24 cellular contexts compared by ENCODE assay signal in the genomic region with DNA sequence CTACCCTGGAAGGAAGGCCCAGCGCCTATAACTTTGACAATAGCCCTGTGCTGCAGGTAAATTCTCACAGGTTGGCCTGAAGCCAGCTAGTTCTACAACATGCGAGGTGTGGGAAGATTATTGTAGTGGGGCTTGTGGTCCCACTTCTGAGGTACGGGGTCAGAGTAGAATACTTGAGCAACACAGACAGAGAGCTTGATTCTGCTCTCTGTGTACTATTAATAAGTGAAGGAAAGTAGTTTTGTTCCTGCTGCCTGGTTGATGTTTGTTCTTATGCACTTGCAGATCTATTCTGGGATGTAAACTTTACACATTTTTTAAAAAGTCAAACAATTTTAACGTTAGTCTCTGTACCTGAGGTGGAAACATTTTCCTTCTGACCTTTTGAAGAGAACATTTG.
DNase-seq lines count a peak whose midpoint lies in the region; ATAC-seq, FAIRE-seq and TF ChIP-seq lines count a peak whose summit lies in the region.
"Had no signal": no experiment of that assay in that cellular context is flagged by ENCODE, and none has a peak within 500 bp of the region (broad histone marks: within the 10 kb centered on the region; RNA-seq: fewer than 3 reads in every experiment).

No MANE protein-coding gene starts in this region.

- DNase-seq in gastrocnemius medialis = no peak
- DNase-seq in stomach = no peak
- no peak for DNase-seq in pancreas
- DNase-seq in stimulated activated CD4-positive, alpha-beta T cell treated with anti-CD3 and anti-CD28 coated beads, Interleukin-12 subunit alpha, Interleukin-12 subunit beta, amount 100 ng/mL, for 4 hours = no peak
- DNase-seq: Calu3; CD8-positive, alpha-beta memory T cell; GOT3; HCEC 1CT; Karpas-422; MV-4-11; NCI-H1105 treated with DMSO at 0.1 percent for 48 hours; NCI-H2029 treated with DMSO at 0.1 percent for 48 hours; NCI-H2171; NCI-H345; NCI-H524 treated with DMSO at 0.1 percent for 48 hours had no signal

- no peaks in the 10 kb centered on the region for H3K4me1 ChIP-seq in HEK293 (ENCODE audit: control insufficient read depth, insufficient read depth, low read length)
- peaks cover 71 to 78% of the 10 kb centered on the region in 2 donors for H3K4me1 ChIP-seq in gastrocnemius medialis
- peaks cover 17 to 85% (median 49%) of the 10 kb centered on the region in 4 donors for H3K4me1 ChIP-seq in stomach
- peaks cover 0 to 2% (median under 1%) of the 10 kb centered on the region in 3 donors for H3K4me1 ChIP-seq in pancreas

- intact Hi-C loops in gastrocnemius medialis (cut with DNase I; ENCODE audit: low total_unique reads) = loop anchor here (2.0 to 5.0 kb wide), 2 partner anchors 41 to 81 kb away; partner anchors contain the start of gene LAMC1
- intact Hi-C loops in stomach (cut with DNase I; ENCODE audit: low total_unique reads) = no loop called here
- intact Hi-C loops in pancreas (cut with DNase I) = no loop called here

- no peaks in the 10 kb centered on the region for H3K9me3 ChIP-seq in HEK293 (ENCODE audit: control insufficient read depth, insufficient read depth, low read depth, low read length)
- H3K9me3 ChIP-seq in gastrocnemius medialis = no peaks in the 10 kb centered on the region
- no peaks in the 10 kb centered on the region for H3K9me3 ChIP-seq in stomach
- no peaks in the 10 kb centered on the region for H3K9me3 ChIP-seq in pancreas

- H3K4me1 Mint-ChIP-seq in nephron = no peaks in the 10 kb centered on the region
- H3K4me1 Mint-ChIP-seq: CD8-positive, alpha-beta memory T cell had no signal

- TF ChIP-seq CTCF in HEK293 (tag by site-specific recombination; IDR thresholded peaks at IDR 0.05) (no peak), VCaP (conservative IDR thresholded peaks at IDR 0.05) (no peak), nephron (IDR thresholded peaks at IDR 0.05; ENCODE audit: unreplicated experiment in 3 of 3) (no peak), gastrocnemius medialis (IDR thresholded peaks at IDR 0.05 in 4 of 5, conservative IDR thresholded peaks at IDR 0.05 in 1 of 5) (no peak), stomach (IDR thresholded peaks at IDR 0.05) (no peak), pancreas (IDR thresholded peaks at IDR 0.05) (no peak)

- peaks cover 7% of the 10 kb centered on the region for H3K36me3 Mint-ChIP-seq in nephron (ENCODE audit: low read depth)
- H3K36me3 Mint-ChIP-seq: CD8-positive, alpha-beta memory T cell had no signal

- no peak overlapping the region for H3K27ac ChIP-seq in HEK293 (ENCODE audit: extremely low read depth, low read depth, low read length)
- peak overlapping the region; percentile 34; the same call in 1 of the 2 replicates for H3K27ac ChIP-seq in VCaP
- H3K27ac ChIP-seq in gastrocnemius medialis = peak overlapping the region; percentile 83 to 93 (median 91)
- H3K27ac ChIP-seq in stomach = no peak overlapping the region
- H3K27ac ChIP-seq in pancreas = no peak overlapping the region
- H3K27ac ChIP-seq: C4-2B had no signal

- FAIRE-seq in pancreas (lab: Jason Lieb, UNC) = no peak
- FAIRE-seq: A204.1, GM12891, HTR-8/SVneo had no signal

- H3K4me3 ChIP-seq in HEK293 (ENCODE audit: low read depth, low read length) (no peak overlapping the region), gastrocnemius medialis (peak overlapping the region; percentile 16 to 45 (median 26)), stomach (no peak overlapping the region), pancreas (no peak overlapping the region)

- peak overlapping the region in 2 of 3 experiments; percentile 29 to 65 for H3K27ac Mint-ChIP-seq in nephron
- H3K27ac Mint-ChIP-seq: CD8-positive, alpha-beta memory T cell had no signal

- CTCF ChIA-PET in HEK293 (lab: Yijun Ruan, JAX) = no interaction called here

- WGBS in stomach, 5 donors = 44 to 64% (median 55%) methylated on average over 4 of the region's 4 CpGs
- WGBS in pancreas, 2 donors = 57 to 67% methylated on average over 4 of the region's 4 CpGs

- no peaks in the 10 kb centered on the region for H3K9me3 Mint-ChIP-seq in nephron

- no peak overlapping the region for H3K4me3 Mint-ChIP-seq in nephron
- H3K4me3 Mint-ChIP-seq: CD8-positive, alpha-beta memory T cell had no signal

- TF ChIP-seq EP300 in stomach (IDR thresholded peaks at IDR 0.05) = no peak

- H3K36me3 ChIP-seq in HEK293 (ENCODE audit: control insufficient read depth in 2 of 2, insufficient read depth in 1 of 2, low read length in 2 of 2) (peaks cover 0 to 22% of the 10 kb centered on the region in 2 experiments; a peak in 1 of 3 replicates), gastrocnemius medialis (no peaks in the 10 kb centered on the region), stomach (peaks cover 0 to 21% (median 19%) of the 10 kb centered on the region in 4 donors), pancreas (peaks cover 0 to 8% (median 0%) of the 10 kb centered on the region in 3 donors)

- H3K27me3 ChIP-seq in gastrocnemius medialis (no peaks in the 10 kb centered on the region), stomach (no peaks in the 10 kb centered on the region), pancreas (no peaks in the 10 kb centered on the region)

- TF ChIP-seq POLR2A in gastrocnemius medialis (IDR thresholded peaks at IDR 0.05) = no peak
- no peak for TF ChIP-seq POLR2A in stomach (IDR thresholded peaks at IDR 0.05)

- ATAC-seq in gastrocnemius medialis (peak; percentile 1 to 22), pancreas (no peak), GM21360 (IDR thresholded peaks at IDR 0.05; ENCODE audit: unreplicated experiment) (no peak)
- ATAC-seq: Right ventricle myocardium inferior had no signal

- in situ Hi-C loops in gastrocnemius medialis (cut with MboI; ENCODE audit: low sequenced_read_pairs in 4 of 4) = loop anchor here (25.0 kb wide), 2 partner anchors 141 to 266 kb away; partner anchors contain the start of genes SHCBP1L (in 4 of the 4) and DHX9 (in 1 of the 4)

- POLR2A ChIA-PET in HEK293 (lab: Yijun Ruan, JAX) = no interaction called here

- no peaks in the 10 kb centered on the region for H3K27me3 Mint-ChIP-seq in nephron (ENCODE audit: low read depth)

TF ChIP-seq in HEK293, 187 proteins besides CTCF, POLR2A, EP300 and RAD21:
- TF ChIP-seq ZFP41 (tag by site-specific recombination; IDR thresholded peaks at IDR 0.05; ENCODE audit: borderline replicate concordance) (no peak), REST (tag by site-specific recombination; IDR thresholded peaks at IDR 0.05) (no peak), ZNF600 (tag by site-specific recombination; IDR thresholded peaks at IDR 0.05) (0 out of 2 replicates have a peak, but pooled peaks have one; percentile 7), ZFP37 (tag by site-specific recombination; IDR thresholded peaks at IDR 0.05) (0 out of 2 replicates have a peak, but pooled peaks have one; percentile 7), SCRT2 (tag by site-specific recombination; IDR thresholded peaks at IDR 0.05) (0 out of 2 replicates have a peak, but pooled peaks have one; percentile 17)

Comparison
In these comparisons a context has a peak if more than half of its experiments do, and no peak if none do; other contexts are left out.
1. H3K27ac ChIP-seq: peak in VCaP (single experiment) and gastrocnemius medialis (4 of 4); none in HEK293 (single experiment), stomach (0 of 5) and pancreas (0 of 4).
2. H3K4me3 ChIP-seq: peak in gastrocnemius medialis (4 of 4); none in HEK293 (single experiment), stomach (0 of 4) and pancreas (0 of 4).
3. ATAC-seq: peak in gastrocnemius medialis (2 of 2); none in pancreas (0 of 4) and GM21360 (single experiment).